ENCODE assay signal across 8 cellular contexts in the genomic region with DNA sequence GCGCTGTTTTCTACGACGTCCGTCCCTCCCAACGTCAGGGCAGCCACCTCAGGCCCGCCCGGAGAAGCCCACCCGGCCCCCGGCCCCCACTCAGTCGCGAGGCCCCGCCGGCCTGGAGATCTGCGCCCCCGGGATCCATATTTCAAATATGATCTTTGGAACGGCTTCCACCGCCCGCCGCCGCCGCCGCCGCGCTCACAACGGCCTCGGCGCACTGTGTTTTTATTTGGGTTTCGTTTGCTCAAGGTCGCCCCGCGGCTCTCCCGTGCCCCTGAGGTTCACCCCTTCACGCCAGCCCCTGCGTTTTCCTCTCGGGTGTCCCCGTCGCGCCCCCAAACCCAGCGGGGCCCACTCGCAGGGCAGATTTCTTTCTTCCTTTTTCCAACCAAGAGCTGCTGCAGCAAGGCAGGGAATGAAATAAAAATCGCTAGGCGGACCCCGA. TPM values are rescaled to one million over a fixed set of nuclear protein-coding genes. Genes with fewer than 3 reads are reported as not detected.
DNase-seq lines count a peak whose midpoint lies in the region; ATAC-seq and TF ChIP-seq lines count a peak whose summit lies in the region.

No MANE protein-coding gene starts in this region.

- 0% methylated on average over 34 to 36 of the region's 43 CpGs for WGBS in mesodermal cell (ENCODE audit: insufficient coverage in 2 of 2), 2 experiments
- 2% methylated on average over 40 to 43 of the region's 43 CpGs for WGBS in upper lobe of left lung, 2 donors

- H3K4me1 ChIP-seq in mesodermal cell (ENCODE audit: control insufficient read depth, insufficient read depth, low read length, poor library complexity, severe bottlenecking) = peaks cover 3% of the 10 kb centered on the region
- H3K4me1 ChIP-seq in upper lobe of left lung = peaks cover 55 to 65% (median 59%) of the 10 kb centered on the region in 4 donors

- ATAC-seq in activated T-cell treated with anti-CD3 and anti-CD28 coated beads, Interleukin-2, amount 50 U/mL, for 4 hours = no peak
- ATAC-seq in upper lobe of left lung (ENCODE audit: low FRiP score in 2 of 2) (no peak), GM18511 (IDR thresholded peaks at IDR 0.05; ENCODE audit: unreplicated experiment) (no peak), HG03378 (IDR thresholded peaks at IDR 0.05; ENCODE audit: unreplicated experiment) (no peak)

- no peaks in the 10 kb centered on the region for H3K36me3 ChIP-seq in mesodermal cell (ENCODE audit: control insufficient read depth, insufficient read depth, low read length)
- no peaks in the 10 kb centered on the region for H3K36me3 ChIP-seq in upper lobe of left lung

- no peaks in the 10 kb centered on the region for H3K9me3 Mint-ChIP-seq in activated T-cell treated with anti-CD3 and anti-CD28 coated beads, Interleukin-2, amount 50 U/mL, for 4 hours

- no peak for DNase-seq in activated T-cell treated with anti-CD3 and anti-CD28 coated beads, Interleukin-2, amount 50 U/mL, for 4 hours
- no peak for DNase-seq in activated T-cell treated with anti-CD3 and anti-CD28 coated beads, Interleukin-2, amount 50 U/mL, for 1 hour
- DNase-seq in astrocyte of the spinal cord (ENCODE audit: low read depth, low spot score) (no peak), upper lobe of left lung (peak in 1 of 2 donors; percentile 90), NCI-H446 (lab: John Stamatoyannopoulos, UW) (no peak)

- peak overlapping the region; percentile 76 for H3K4me3 Mint-ChIP-seq in activated T-cell treated with anti-CD3 and anti-CD28 coated beads, Interleukin-2, amount 50 U/mL, for 4 hours

- TF ChIP-seq CTCF in astrocyte of the spinal cord (IDR thresholded peaks at IDR 0.05; ENCODE audit: low read depth, low read length) (no peak), upper lobe of left lung (IDR thresholded peaks at IDR 0.05) (no peak)

- no peak overlapping the region for H3K27ac ChIP-seq in mesodermal cell (ENCODE audit: low read depth, low read length, severe bottlenecking)
- peak overlapping the region in 3 of 4 donors; percentile 52 to 67 (median 60) for H3K27ac ChIP-seq in upper lobe of left lung

- peak overlapping the region; percentile 41 for H3K4me3 ChIP-seq in astrocyte of the spinal cord (ENCODE audit: low read depth, low read length)
- H3K4me3 ChIP-seq in mesodermal cell (ENCODE audit: extremely low read depth, insufficient read depth, low read length, poor library complexity, severe bottlenecking) = peak overlapping the region; percentile 44
- peak overlapping the region; percentile 40 to 63 (median 54) for H3K4me3 ChIP-seq in upper lobe of left lung

- no peak for TF ChIP-seq EP300 in upper lobe of left lung (IDR thresholded peaks at IDR 0.05)

- H3K27me3 Mint-ChIP-seq in activated T-cell treated with anti-CD3 and anti-CD28 coated beads, Interleukin-2, amount 50 U/mL, for 4 hours (ENCODE audit: low read depth) = peaks cover 34% of the 10 kb centered on the region

- no peaks in the 10 kb centered on the region for H3K36me3 Mint-ChIP-seq in activated T-cell treated with anti-CD3 and anti-CD28 coated beads, Interleukin-2, amount 50 U/mL, for 4 hours (ENCODE audit: insufficient read depth)

- TF ChIP-seq POLR2A in upper lobe of left lung (IDR thresholded peaks at IDR 0.05) = no peak

- H3K9me3 ChIP-seq in mesodermal cell (ENCODE audit: control insufficient read depth, low read length) = no peaks in the 10 kb centered on the region
- H3K9me3 ChIP-seq in upper lobe of left lung = no peaks in the 10 kb centered on the region

- peaks cover 0 to 54% (median 32%) of the 10 kb centered on the region in 4 donors for H3K27me3 ChIP-seq in upper lobe of left lung

- H3K4me1 Mint-ChIP-seq in activated T-cell treated with anti-CD3 and anti-CD28 coated beads, Interleukin-2, amount 50 U/mL, for 4 hours (ENCODE audit: low read depth) = peaks cover 25% of the 10 kb centered on the region

- in situ Hi-C loops in astrocyte of the spinal cord (cut with HindIII; ENCODE audit: low sequenced_read_pairs) = no loop called here

RNA-seq across cellular contexts. Expression of a gene that starts 4.3 kb away (rescaled TPM):
- 10 to 100 TPM; 15.3 to 16.4 (median 15.3) TPM for total RNA-seq in activated T-cell treated with anti-CD3 and anti-CD28 coated beads, Interleukin-2, amount 50 U/mL, for 4 hours
- polyA plus RNA-seq in mesodermal cell (2013, experiment 1 of 2) = 9.3 TPM
- 9.1 TPM for polyA plus RNA-seq in mesodermal cell (2013, experiment 2 of 2)
- 10 to 100 TPM; 17.0 to 33.3 (median 25.0) TPM for total RNA-seq in upper lobe of left lung

RNA-seq across cellular contexts. Expression of a gene that starts 46.6 kb away (rescaled TPM):
- 1 to 10 TPM; 1.7 to 4.3 (median 3.1) TPM for total RNA-seq in activated T-cell treated with anti-CD3 and anti-CD28 coated beads, Interleukin-2, amount 50 U/mL, for 4 hours
- 5.2 TPM for polyA plus RNA-seq in mesodermal cell (2013, experiment 1 of 2)
- 4.1 TPM for polyA plus RNA-seq in mesodermal cell (2013, experiment 2 of 2)
- 10 to 100 TPM in 1 of 6 donors, 1 to 10 TPM in 5; 2.0 to 16.8 (median 8.8) TPM for total RNA-seq in upper lobe of left lung
